Comparison of ENCODE assay signal across 1 cellular context in the genomic region with DNA sequence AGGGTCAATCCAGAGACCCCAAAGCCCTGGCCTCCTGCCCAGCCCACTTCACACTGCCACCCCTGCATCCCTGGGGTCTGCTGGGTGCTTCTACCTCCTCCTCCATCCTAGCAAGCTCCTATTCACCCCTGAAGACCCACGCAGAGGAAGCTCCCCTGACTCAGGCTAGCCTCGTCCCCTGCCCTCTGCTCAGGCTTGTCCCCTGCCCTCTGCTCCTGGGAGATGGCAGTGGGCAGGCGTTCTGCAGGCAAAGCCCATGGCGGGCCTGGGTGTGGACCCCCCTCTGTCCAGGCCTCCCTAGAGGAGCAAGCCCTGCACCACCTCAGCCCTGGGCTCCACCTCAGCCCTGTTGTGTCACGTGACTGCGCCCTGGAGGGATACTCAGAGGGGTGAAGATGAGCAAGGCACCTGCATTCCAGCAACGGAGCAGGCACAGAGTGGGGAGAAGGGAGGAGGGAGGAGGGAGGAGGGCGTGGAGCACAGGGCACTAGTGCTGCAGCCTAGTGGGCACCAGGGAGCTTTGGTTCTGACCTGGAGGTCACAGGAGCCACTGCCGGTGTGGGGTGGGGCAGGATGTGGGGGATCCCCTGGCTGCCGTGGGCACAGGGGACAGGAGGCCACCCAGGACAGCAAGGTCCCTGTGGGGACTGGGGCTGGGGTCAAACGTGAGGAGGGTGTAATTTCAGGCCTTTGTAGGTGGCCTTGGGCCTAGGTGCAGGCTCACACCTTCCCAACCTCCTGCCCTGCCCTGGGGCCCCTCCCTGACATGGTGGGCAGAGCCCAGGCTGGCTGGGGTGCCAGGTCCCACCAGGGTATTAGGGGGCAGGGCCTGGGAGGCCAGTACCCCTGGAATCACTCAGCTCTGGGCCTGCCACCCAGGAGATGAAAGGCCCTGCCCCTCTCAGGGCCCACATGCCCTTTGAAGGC.
TF ChIP-seq lines count a peak whose summit lies in the region.

No MANE protein-coding gene starts in this region.

TF ChIP-seq in HepG2, 621 proteins besides CTCF, POLR2A, EP300 and RAD21 (continued from another document):
- TF ChIP-seq USF2 (IDR thresholded peaks at IDR 0.05; ENCODE audit: low read depth, low read length): peak; percentile 78
- TF ChIP-seq USF2 (CRISPR knock-in tag; IDR thresholded peaks at IDR 0.05; ENCODE audit: borderline replicate concordance): 0 out of 2 replicates have a peak, but pooled peaks have one; percentile 65
- 0 out of 2 replicates have a peak, but pooled peaks have one; percentile 16 for TF ChIP-seq ZNF567 (CRISPR knock-in tag; IDR thresholded peaks at IDR 0.05; ENCODE audit: borderline replicate concordance)
- TF ChIP-seq STAT5B (CRISPR knock-in tag; IDR thresholded peaks at IDR 0.05): peak; percentile 12; the same call in 1 of the 2 replicates
- no peak for TF ChIP-seq NR2F1 (CRISPR knock-in tag; IDR thresholded peaks at IDR 0.05)
- no peak for TF ChIP-seq NR2C2 (CRISPR knock-in tag; IDR thresholded peaks at IDR 0.05; ENCODE audit: borderline replicate concordance)
- no peak for TF ChIP-seq ZNF672 (CRISPR knock-in tag; IDR thresholded peaks at IDR 0.05)
- no peak for TF ChIP-seq ZNF460 (CRISPR knock-in tag; IDR thresholded peaks at IDR 0.05; ENCODE audit: borderline replicate concordance)
- TF ChIP-seq TERF1 (CRISPR knock-in tag; IDR thresholded peaks at IDR 0.05): no peak
- TF ChIP-seq ZNF546 (CRISPR knock-in tag; conservative IDR thresholded peaks at IDR 0.05): no peak
- TF ChIP-seq NR1H2 (CRISPR knock-in tag; IDR thresholded peaks at IDR 0.05; ENCODE audit: borderline replicate concordance, low read depth): no peak
- no peak for TF ChIP-seq MLLT10 (CRISPR knock-in tag; IDR thresholded peaks at IDR 0.05)
- 0 out of 2 replicates have a peak, but pooled peaks have one; percentile 56 for TF ChIP-seq BCL3 (CRISPR knock-in tag; IDR thresholded peaks at IDR 0.05)
- TF ChIP-seq ZNF256 (CRISPR knock-in tag; conservative IDR thresholded peaks at IDR 0.05): no peak
- no peak for TF ChIP-seq NR2F6 (IDR thresholded peaks at IDR 0.05)
- peak; percentile 57; the same call in 1 of the 2 replicates for TF ChIP-seq NR2F6 (CRISPR knock-in tag; IDR thresholded peaks at IDR 0.05)
- TF ChIP-seq GATAD1 (CRISPR knock-in tag; IDR thresholded peaks at IDR 0.05): no peak
- TF ChIP-seq TEAD3 (CRISPR knock-in tag; optimal IDR thresholded peaks at IDR 0.05; ENCODE audit: borderline replicate concordance): peak; percentile 89
- TF ChIP-seq, protein P1, sequence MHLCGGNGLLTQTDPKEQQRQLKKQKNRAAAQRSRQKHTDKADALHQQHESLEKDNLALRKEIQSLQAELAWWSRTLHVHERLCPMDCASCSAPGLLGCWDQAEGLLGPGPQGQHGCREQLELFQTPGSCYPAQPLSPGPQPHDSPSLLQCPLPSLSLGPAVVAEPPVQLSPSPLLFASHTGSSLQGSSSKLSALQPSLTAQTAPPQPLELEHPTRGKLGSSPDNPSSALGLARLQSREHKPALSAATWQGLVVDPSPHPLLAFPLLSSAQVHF (CRISPR knock-in tag; IDR thresholded peaks at IDR 0.05): no peak
- no peak for TF ChIP-seq AGO2 (optimal IDR thresholded peaks at IDR 0.05; ENCODE audit: low read depth, low read length)
- no peak for TF ChIP-seq ZNF576 (CRISPR knock-in tag; IDR thresholded peaks at IDR 0.05)
- TF ChIP-seq ZNF44 (CRISPR knock-in tag; IDR thresholded peaks at IDR 0.05): 0 out of 2 replicates have a peak, but pooled peaks have one; percentile 39
- TF ChIP-seq ZC3H4 (CRISPR knock-in tag; IDR thresholded peaks at IDR 0.05; ENCODE audit: borderline replicate concordance): peak; percentile 45; the same call in 1 of the 2 replicates
- peak; percentile 47 for TF ChIP-seq PATZ1 (CRISPR knock-in tag; IDR thresholded peaks at IDR 0.05)
- TF ChIP-seq POLR2G (IDR thresholded peaks at IDR 0.05; ENCODE audit: low read depth, low read length): 0 out of 2 replicates have a peak, but pooled peaks have one; percentile 37
- TF ChIP-seq, protein P2, sequence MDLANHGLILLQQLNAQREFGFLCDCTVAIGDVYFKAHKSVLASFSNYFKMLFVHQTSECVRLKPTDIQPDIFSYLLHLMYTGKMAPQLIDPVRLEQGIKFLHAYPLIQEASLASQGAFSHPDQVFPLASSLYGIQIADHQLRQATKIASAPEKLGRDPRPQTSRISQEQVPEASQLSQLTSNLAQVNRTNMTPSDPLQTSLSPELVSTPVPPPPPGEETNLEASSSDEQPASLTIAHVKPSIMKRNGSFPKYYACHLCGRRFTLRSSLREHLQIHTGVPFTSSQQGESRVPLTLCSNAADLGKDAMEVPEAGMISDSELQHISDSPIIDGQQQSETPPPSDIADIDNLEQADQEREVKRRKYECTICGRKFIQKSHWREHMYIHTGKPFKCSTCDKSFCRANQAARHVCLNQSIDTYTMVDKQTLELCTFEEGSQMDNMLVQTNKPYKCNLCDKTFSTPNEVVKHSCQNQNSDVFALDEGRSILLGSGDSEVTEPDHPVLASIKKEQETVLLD (CRISPR knock-in tag; IDR thresholded peaks at IDR 0.05; ENCODE audit: low read depth): 0 out of 2 replicates have a peak, but pooled peaks have one; percentile 27
- TF ChIP-seq CREB1 (IDR thresholded peaks at IDR 0.05): no peak
- TF ChIP-seq CREB1 (CRISPR knock-in tag; IDR thresholded peaks at IDR 0.05): no peak
- no peak for TF ChIP-seq ZMYM3 (CRISPR knock-in tag; IDR thresholded peaks at IDR 0.05)
- no peak for TF ChIP-seq SRF (IDR thresholded peaks at IDR 0.05; ENCODE audit: low read depth, low read length)
- no peak for TF ChIP-seq ZFP36L1 (CRISPR knock-in tag; IDR thresholded peaks at IDR 0.05)
- 0 out of 2 replicates have a peak, but pooled peaks have one; percentile 29 for TF ChIP-seq ZNF337 (CRISPR knock-in tag; IDR thresholded peaks at IDR 0.05; ENCODE audit: borderline replicate concordance, low read depth)
- TF ChIP-seq ZBTB49 (CRISPR knock-in tag; IDR thresholded peaks at IDR 0.05; ENCODE audit: borderline replicate concordance): no peak
- TF ChIP-seq SAP130 (CRISPR knock-in tag; IDR thresholded peaks at IDR 0.05; ENCODE audit: low read depth): no peak
TF ChIP-seq in HepG2: peak in this region for 41.
